Comparison of ENCODE assay signal across 17 cellular contexts in the genomic region with DNA sequence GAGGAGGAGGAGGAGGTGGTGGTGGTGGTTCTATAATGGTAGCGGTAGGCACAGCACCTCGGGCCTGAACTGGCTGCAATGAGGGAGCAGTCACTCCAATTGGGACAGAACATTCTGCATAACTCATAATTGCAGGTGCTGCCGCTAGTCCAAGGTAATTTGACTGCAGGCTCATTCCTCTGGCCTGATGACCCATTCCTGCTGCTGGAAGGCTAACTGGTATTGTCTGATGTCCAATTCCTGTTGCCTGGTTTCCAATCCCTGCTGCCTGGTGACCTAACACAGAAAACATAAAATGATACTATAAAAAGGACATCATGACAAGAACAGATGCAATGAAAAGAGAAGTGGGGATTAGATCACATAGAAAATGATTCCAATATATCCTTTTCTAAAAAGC. TPM values are rescaled to one million over a fixed set of nuclear protein-coding genes. Genes with fewer than 3 reads are reported as not detected.
"Had no signal": no experiment of that assay in that cellular context is flagged by ENCODE, and none has a peak within 500 bp of the region (broad histone marks: within the 10 kb centered on the region; RNA-seq: fewer than 3 reads in every experiment).

No MANE protein-coding gene starts in this region.

- H3K9me3 ChIP-seq: esophagus muscularis mucosa, pancreas, tibial artery, vagina had no signal

- H3K4me1 Mint-ChIP-seq: mesothelial cell of epicardium had no signal

- H3K9me3 Mint-ChIP-seq: activated CD4-positive, alpha-beta memory T cell treated with anti-CD3 and anti-CD28 coated beads, Interleukin-2, amount 10 ng/mL, durations not matched to agents 7 days and 5 days; mesothelial cell of epicardium; stimulated activated naive B cell treated with anti-CD40 and anti-IgM and Interleukin-4, amounts not matched to agents 10 μg/mL and 1 μg/mL and 100 μg/mL, for 72 hours had no signal

- DNase-seq: activated CD4-positive, alpha-beta memory T cell treated with anti-CD3 and anti-CD28 coated beads, Interleukin-2, amount 10 ng/mL, durations not matched to agents 7 days and 5 days; activated CD4-positive, alpha-beta T cell treated with anti-CD3 and anti-CD28 coated beads for 4 hours; activated CD8-positive, alpha-beta memory T cell treated with anti-CD3 and anti-CD28 coated beads, Interleukin-2, amount 50 U/mL, for 4 hours; cortex of kidney; effector CD4-positive, alpha-beta T cell; kidney glomerular epithelial cell; pancreas; stimulated activated CD4-positive, alpha-beta T cell treated with anti-CD3 and anti-CD28 coated beads, Interleukin-15, amount 100 ng/mL, for 24 hours; stimulated activated CD4-positive, alpha-beta T cell treated with anti-CD3 and anti-CD28 coated beads, Interleukin-4, amount 100 ng/mL, for 1 hour; stimulated activated naive B cell treated with anti-CD40 and anti-IgM and Interleukin-4, amounts not matched to agents 10 μg/mL and 1 μg/mL and 100 μg/mL, for 72 hours; T-helper 1 cell; tibial artery had no signal

- ATAC-seq: SK-N-SH treated with all-trans-retinoic acid at 6 μM for 48 hours; stimulated activated naive B cell treated with anti-CD40 and anti-IgM and Interleukin-4, amounts not matched to agents 10 μg/mL and 1 μg/mL and 100 μg/mL, for 72 hours had no signal

- H3K4me3 Mint-ChIP-seq: activated CD4-positive, alpha-beta memory T cell treated with anti-CD3 and anti-CD28 coated beads, Interleukin-2, amount 10 ng/mL, durations not matched to agents 7 days and 5 days; mesothelial cell of epicardium; stimulated activated naive B cell treated with anti-CD40 and anti-IgM and Interleukin-4, amounts not matched to agents 10 μg/mL and 1 μg/mL and 100 μg/mL, for 72 hours had no signal

- H3K27ac Mint-ChIP-seq: activated CD4-positive, alpha-beta memory T cell treated with anti-CD3 and anti-CD28 coated beads, Interleukin-2, amount 10 ng/mL, durations not matched to agents 7 days and 5 days; mesothelial cell of epicardium had no signal

- H3K27me3 Mint-ChIP-seq: activated CD4-positive, alpha-beta memory T cell treated with anti-CD3 and anti-CD28 coated beads, Interleukin-2, amount 10 ng/mL, durations not matched to agents 7 days and 5 days; stimulated activated naive B cell treated with anti-CD40 and anti-IgM and Interleukin-4, amounts not matched to agents 10 μg/mL and 1 μg/mL and 100 μg/mL, for 72 hours had no signal

RNA-seq across cellular contexts. Expression of a gene that starts 7.9 kb away (rescaled TPM):
- total RNA-seq: glomerular endothelial cell had no signal
